Comparison of ENCODE assay signal across 37 cellular contexts in genomic region chr5:77981820-77982219, GRCh38.
A peak's percentile ranks its signal among the peaks of the same experiment; 100 is the strongest.
DNase-seq lines count a peak whose midpoint lies in the region; ATAC-seq and TF ChIP-seq lines count a peak whose summit lies in the region.
"Had no signal": no experiment of that assay in that cellular context is flagged by ENCODE, and none has a peak within 500 bp of the region (broad histone marks: within the 10 kb centered on the region; RNA-seq: fewer than 3 reads in every experiment).

No MANE protein-coding gene starts in this region.

- H3K36me3 ChIP-seq in PC-3 (ENCODE audit: low read depth, low read length): no peaks in the 10 kb centered on the region
- H3K36me3 ChIP-seq in endodermal cell (ENCODE audit: control insufficient read depth, insufficient read depth, low read length): no peaks in the 10 kb centered on the region
- H3K36me3 ChIP-seq: BLaER1, breast epithelium, colonic mucosa, left lung, thyroid gland, uterus had no signal

- H3K9me2 ChIP-seq in PC-3 (replicated peaks; ENCODE audit: low read length): no peaks in the 10 kb centered on the region

- intact Hi-C loops in PC-3 (cut with micrococcal nuclease): no loop called here

- no peak overlapping the region for H3K4me3 Mint-ChIP-seq in endodermal cell
- H3K4me3 Mint-ChIP-seq: activated CD4-positive, alpha-beta T cell treated with anti-CD3 and anti-CD28 coated beads, Interleukin-2, amount 10 ng/mL, durations not matched to agents 24 days and 14 days; activated naive CD8-positive, alpha-beta T cell treated with anti-CD3 and anti-CD28 coated beads for 36 hours; H9; memory B cell; nephron progenitor cell had no signal

- H3K27ac ChIP-seq in PC-3 (ENCODE audit: low read length) (no peak overlapping the region), endodermal cell (ENCODE audit: low read depth, low read length) (no peak overlapping the region)
- H3K27ac ChIP-seq: BLaER1, breast epithelium, colonic mucosa, epithelial cell of prostate, HL-60, left lung, thyroid gland, uterus, VCaP had no signal

- no peaks in the 10 kb centered on the region for H3K79me2 ChIP-seq in PC-3 (ENCODE audit: low read length)

- H4K20me1 ChIP-seq in PC-3 (ENCODE audit: low read length): no peaks in the 10 kb centered on the region
- H4K20me1 ChIP-seq: BLaER1 had no signal

- WGBS in endodermal cell (ENCODE audit: insufficient coverage in 1 of 2, insufficient read length in 1 of 2), 2 experiments: 86% methylated on average over 2 to 3 of the region's 3 CpGs

- H3K9me3 ChIP-seq in PC-3 (ENCODE audit: low read length) (no peaks in the 10 kb centered on the region), endodermal cell (ENCODE audit: control insufficient read depth, low read length) (no peaks in the 10 kb centered on the region)
- H3K9me3 ChIP-seq: BLaER1, breast epithelium, colonic mucosa, left lung, thyroid gland, uterus had no signal

- H3K4me1 ChIP-seq in PC-3 (ENCODE audit: insufficient read depth, low read length) (no peaks in the 10 kb centered on the region), endodermal cell (ENCODE audit: control insufficient read depth, insufficient read depth, low read length) (peaks cover 5% of the 10 kb centered on the region)
- H3K4me1 ChIP-seq: BLaER1, breast epithelium, colonic mucosa, left lung, thyroid gland, uterus had no signal

- H3F3A ChIP-seq in PC-3 (ENCODE audit: low read length, unreplicated experiment): no peaks in the 10 kb centered on the region

- H3K9me3 Mint-ChIP-seq in endodermal cell: no peaks in the 10 kb centered on the region
- H3K9me3 Mint-ChIP-seq: activated CD4-positive, alpha-beta T cell treated with anti-CD3 and anti-CD28 coated beads, Interleukin-2, amount 10 ng/mL, durations not matched to agents 24 days and 14 days; activated naive CD8-positive, alpha-beta T cell treated with anti-CD3 and anti-CD28 coated beads for 36 hours had no signal

- H3K4me3 ChIP-seq in PC-3 (ENCODE audit: low read length) (no peak overlapping the region), endodermal cell (ENCODE audit: low read length) (no peak overlapping the region)
- H3K4me3 ChIP-seq: BLaER1, breast epithelium, colonic mucosa, left lung, thyroid gland, uterus had no signal

- H2AFZ ChIP-seq in PC-3 (ENCODE audit: low read length): no peak overlapping the region

- ATAC-seq in PC-3 (no peak), HG03378 (IDR thresholded peaks at IDR 0.05; ENCODE audit: unreplicated experiment) (no peak), GM18868 (IDR thresholded peaks at IDR 0.05; ENCODE audit: unreplicated experiment) (no peak)
- no peak for ATAC-seq in activated CD4-positive, CD25-positive, alpha-beta regulatory T cell treated with anti-CD3 and anti-CD28 coated beads, Interleukin-2, amount 50 U/mL, for 24 hours
- ATAC-seq: left lung, Right ventricle myocardium inferior had no signal

- peak; percentile 1 for DNase-seq in ACHN
- DNase-seq in PC-3: no peak
- no peak for DNase-seq in endodermal cell
- DNase-seq: activated CD4-positive, alpha-beta T cell treated with anti-CD3 and anti-CD28 coated beads, Interleukin-2, amount 10 ng/mL, durations not matched to agents 24 days and 14 days; activated effector memory CD4-positive, alpha-beta T cell treated with anti-CD3 and anti-CD28 coated beads, Interleukin-2, amount 50 U/mL, for 16 hours; activated naive CD8-positive, alpha-beta T cell treated with anti-CD3 and anti-CD28 coated beads for 36 hours; anterior cingulate cortex; colonic mucosa; DMS79; effector CD8-positive, alpha-beta T cell; GF-D8; H9; islet precursor cell; Karpas-422; left lung; MV-4-11; NCI-H1436 treated with DMSO at 0.1 percent for 48 hours; NCI-H2081 treated with DMSO at 0.1 percent for 48 hours; NCI-H345; NCI-H774; nephron progenitor cell; stimulated activated CD4-positive, alpha-beta T cell treated with anti-CD3 and anti-CD28 coated beads, Interleukin-4, amount 100 ng/mL, for 1 hour; SW 1271; T-helper 9 cell; thyroid gland; uterus had no signal

- H3K36me3 Mint-ChIP-seq in endodermal cell (ENCODE audit: low read depth): no peaks in the 10 kb centered on the region
- H3K36me3 Mint-ChIP-seq: activated naive CD8-positive, alpha-beta T cell treated with anti-CD3 and anti-CD28 coated beads for 36 hours had no signal

- CTCF ChIA-PET in PC-3 (lab: Charles Lee): no interaction called here

- peaks cover 20% of the 10 kb centered on the region for H3K4me1 Mint-ChIP-seq in endodermal cell
- H3K4me1 Mint-ChIP-seq: activated CD4-positive, alpha-beta T cell treated with anti-CD3 and anti-CD28 coated beads, Interleukin-2, amount 10 ng/mL, durations not matched to agents 24 days and 14 days; activated naive CD8-positive, alpha-beta T cell treated with anti-CD3 and anti-CD28 coated beads for 36 hours; memory B cell had no signal

- in situ Hi-C loops in ACHN (cut with HindIII; ENCODE audit: low pct_ligation_motif_present, low pct_unique_long_range_greater_than_20kb, low sequenced_read_pairs): no loop called here

- no TSS peak for BruUV-seq in PC-3 (replicated peaks; lab: Mats Ljungman, UMichigan)

- peak; percentile 11 for TF ChIP-seq CTCF in GM12873 (IDR thresholded peaks at IDR 0.05; ENCODE audit: insufficient read depth, low read depth, low read length, missing control alignments)
- 0 out of 2 replicates have a peak, but pooled peaks have one; percentile 10 for TF ChIP-seq CTCF in PC-3 (conservative IDR thresholded peaks at IDR 0.05; ENCODE audit: low read depth, low read length)
- peak; percentile 39 for TF ChIP-seq CTCF in endodermal cell (conservative IDR thresholded peaks at IDR 0.05)

- no peak overlapping the region for H3K27ac Mint-ChIP-seq in endodermal cell
- H3K27ac Mint-ChIP-seq: activated CD4-positive, alpha-beta T cell treated with anti-CD3 and anti-CD28 coated beads, Interleukin-2, amount 10 ng/mL, durations not matched to agents 24 days and 14 days; activated naive CD8-positive, alpha-beta T cell treated with anti-CD3 and anti-CD28 coated beads for 36 hours; H9; memory B cell; nephron progenitor cell had no signal

- H3K27me3 ChIP-seq in PC-3 (ENCODE audit: low read length) (no peaks in the 10 kb centered on the region), endodermal cell (ENCODE audit: control insufficient read depth, insufficient read depth, low read length, poor library complexity, severe bottlenecking) (peaks cover 21% of the 10 kb centered on the region)
- H3K27me3 ChIP-seq: BLaER1, breast epithelium, colonic mucosa, thyroid gland, uterus had no signal

- H3K9ac ChIP-seq in PC-3 (ENCODE audit: low read length): no peak overlapping the region
- no peak overlapping the region for H3K9ac ChIP-seq in endodermal cell (ENCODE audit: extremely low read depth, low read length, poor library complexity, severe bottlenecking)
- H3K9ac ChIP-seq: BLaER1 had no signal

- POLR2A ChIA-PET in PC-3 (lab: Charles Lee; ENCODE audit: unreplicated experiment): no interaction called here

- H3K4me2 ChIP-seq in PC-3 (ENCODE audit: low read length): no peak overlapping the region
- H3K4me2 ChIP-seq: BLaER1 had no signal

- peaks cover 50% of the 10 kb centered on the region for H3K27me3 Mint-ChIP-seq in endodermal cell (ENCODE audit: insufficient read depth)
